1 cellular context compared by ENCODE assay signal in the genomic region with DNA sequence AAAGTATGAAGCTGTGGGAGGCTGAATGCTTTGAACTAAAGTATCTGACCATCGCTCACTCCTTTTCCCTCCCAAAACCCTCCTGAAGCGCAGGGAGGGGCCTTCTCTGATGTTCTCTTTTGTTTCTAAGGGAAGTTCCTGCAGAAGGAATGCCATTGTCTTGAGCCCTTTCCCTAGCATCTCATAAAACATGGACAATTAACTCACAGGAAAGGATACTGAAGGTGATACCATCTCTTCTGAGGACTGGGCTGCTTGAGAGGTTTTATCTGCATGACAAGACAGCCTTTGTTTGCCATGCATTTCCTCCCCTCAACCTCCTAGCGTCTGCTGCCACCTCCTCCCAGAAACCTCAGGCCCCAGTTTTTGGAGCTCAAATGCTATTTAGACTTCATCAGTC.
TF ChIP-seq lines count a peak whose summit lies in the region.

No MANE protein-coding gene starts in this region.

TF ChIP-seq in SK-N-SH, 30 proteins besides CTCF, POLR2A, EP300 and RAD21 (continued from another document):
- no peak for TF ChIP-seq PBX3 (IDR thresholded peaks at IDR 0.05)
- no peak for TF ChIP-seq NRF1 (IDR thresholded peaks at IDR 0.05; ENCODE audit: low read depth, low read length)
- no peak for TF ChIP-seq JUND (IDR thresholded peaks at IDR 0.05)
